In the genomic region with DNA sequence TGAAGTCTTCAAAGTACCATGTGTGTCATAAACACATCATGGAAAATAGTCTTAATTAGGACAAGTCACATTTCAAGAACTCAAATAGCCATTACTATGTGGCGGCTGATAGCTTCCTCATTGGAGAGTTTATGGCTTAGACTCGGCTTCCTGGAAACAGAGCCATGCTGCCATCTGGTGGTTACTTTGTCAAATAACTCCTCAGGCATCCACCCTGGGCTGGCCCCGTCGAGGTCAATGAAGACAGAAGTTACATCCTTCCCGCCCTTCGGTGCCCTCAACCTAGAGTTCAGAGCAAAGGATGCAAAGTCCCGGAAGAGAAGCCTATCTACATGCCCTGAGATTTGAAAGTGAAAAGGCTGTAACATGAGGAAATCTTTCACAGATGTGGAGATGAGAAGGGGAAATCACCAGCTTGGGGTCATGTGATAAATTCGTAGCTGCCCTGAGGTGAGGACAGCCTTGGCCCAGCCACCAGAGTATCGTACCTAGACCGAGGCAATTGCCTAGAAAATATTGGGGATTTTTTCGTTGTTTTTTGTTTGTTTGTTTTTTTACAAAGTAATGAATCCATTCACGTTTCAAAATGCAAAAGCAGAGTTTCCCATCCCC, we compare ENCODE assay signal across 1 cellular context.
A peak's percentile ranks its signal among the peaks of the same experiment; 100 is the strongest.
TF ChIP-seq lines count a peak whose summit lies in the region.

No MANE protein-coding gene starts in this region.

TF ChIP-seq in HepG2, 621 proteins besides CTCF, POLR2A, EP300 and RAD21 (continued from another document and continues in another):
- TF ChIP-seq GTF3A (CRISPR knock-in tag; conservative IDR thresholded peaks at IDR 0.05) (no peak), ATF7 (IDR thresholded peaks at IDR 0.05) (no peak), ATF7 (CRISPR knock-in tag; IDR thresholded peaks at IDR 0.05) (no peak), THYN1 (CRISPR knock-in tag; IDR thresholded peaks at IDR 0.05; ENCODE audit: borderline replicate concordance, low read depth) (no peak), ZNF292 (CRISPR knock-in tag; IDR thresholded peaks at IDR 0.05; ENCODE audit: borderline replicate concordance, low read depth) (no peak), BHLHE40 (IDR thresholded peaks at IDR 0.05; ENCODE audit: low read length) (no peak), NFE2L1 (CRISPR knock-in tag; IDR thresholded peaks at IDR 0.05; ENCODE audit: borderline replicate concordance) (no peak), NFKBIZ (CRISPR knock-in tag; IDR thresholded peaks at IDR 0.05) (no peak), MAFK (conservative IDR thresholded peaks at IDR 0.05 in 1 of 2, IDR thresholded peaks at IDR 0.05 in 1 of 2; ENCODE audit: low read length in 2 of 2) (no peak), TEAD2 (CRISPR knock-in tag; IDR thresholded peaks at IDR 0.05) (no peak), TEAD3 (CRISPR knock-in tag; optimal IDR thresholded peaks at IDR 0.05; ENCODE audit: borderline replicate concordance) (peak; percentile 46), STAG1 (CRISPR knock-in tag; IDR thresholded peaks at IDR 0.05) (peak; percentile 99), SALL1 (CRISPR knock-in tag; IDR thresholded peaks at IDR 0.05) (0 out of 2 replicates have a peak, but pooled peaks have one; percentile 24), ZMYM4 (CRISPR knock-in tag; IDR thresholded peaks at IDR 0.05) (0 out of 2 replicates have a peak, but pooled peaks have one; percentile 15), ZNF749 (CRISPR knock-in tag; IDR thresholded peaks at IDR 0.05; ENCODE audit: borderline replicate concordance) (no peak), TGIF2 (CRISPR knock-in tag; IDR thresholded peaks at IDR 0.05) (0 out of 2 replicates have a peak, but pooled peaks have one; percentile 12), ZNF790 (CRISPR knock-in tag; IDR thresholded peaks at IDR 0.05; ENCODE audit: borderline replicate concordance) (no peak), POGZ (CRISPR knock-in tag; IDR thresholded peaks at IDR 0.05) (no peak)
- TF ChIP-seq, protein P1, sequence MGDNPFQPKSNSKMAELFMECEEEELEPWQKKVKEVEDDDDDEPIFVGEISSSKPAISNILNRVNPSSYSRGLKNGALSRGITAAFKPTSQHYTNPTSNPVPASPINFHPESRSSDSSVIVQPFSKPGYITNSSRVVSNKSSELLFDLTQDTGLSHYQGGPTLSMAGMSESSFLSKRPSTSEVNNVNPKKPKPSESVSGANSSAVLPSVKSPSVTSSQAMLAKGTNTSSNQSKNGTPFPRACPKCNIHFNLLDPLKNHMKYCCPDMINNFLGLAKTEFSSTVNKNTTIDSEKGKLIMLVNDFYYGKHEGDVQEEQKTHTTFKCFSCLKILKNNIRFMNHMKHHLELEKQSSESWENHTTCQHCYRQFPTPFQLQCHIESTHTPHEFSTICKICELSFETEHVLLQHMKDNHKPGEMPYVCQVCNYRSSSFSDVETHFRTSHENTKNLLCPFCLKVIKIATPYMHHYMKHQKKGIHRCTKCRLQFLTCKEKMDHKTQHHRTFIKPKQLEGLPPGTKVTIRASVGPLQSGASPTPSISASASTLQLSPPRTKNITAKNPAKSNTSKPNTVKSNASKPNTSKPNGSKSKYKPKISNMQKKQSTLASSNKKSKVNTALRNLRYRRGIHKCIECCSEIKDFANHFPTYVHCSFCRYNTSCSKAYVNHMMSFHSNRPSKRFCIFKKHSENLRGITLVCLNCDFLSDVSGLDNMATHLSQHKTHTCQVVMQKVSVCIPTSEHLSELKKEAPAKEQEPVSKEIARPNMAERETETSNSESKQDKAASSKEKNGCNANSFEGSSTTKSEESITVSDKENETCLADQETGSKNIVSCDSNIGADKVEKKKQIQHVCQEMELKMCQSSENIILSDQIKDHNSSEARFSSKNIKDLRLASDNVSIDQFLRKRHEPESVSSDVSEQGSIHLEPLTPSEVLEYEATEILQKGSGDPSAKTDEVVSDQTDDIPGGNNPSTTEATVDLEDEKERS (CRISPR knock-in tag; IDR thresholded peaks at IDR 0.05): no peak
- TF ChIP-seq, protein P2, sequence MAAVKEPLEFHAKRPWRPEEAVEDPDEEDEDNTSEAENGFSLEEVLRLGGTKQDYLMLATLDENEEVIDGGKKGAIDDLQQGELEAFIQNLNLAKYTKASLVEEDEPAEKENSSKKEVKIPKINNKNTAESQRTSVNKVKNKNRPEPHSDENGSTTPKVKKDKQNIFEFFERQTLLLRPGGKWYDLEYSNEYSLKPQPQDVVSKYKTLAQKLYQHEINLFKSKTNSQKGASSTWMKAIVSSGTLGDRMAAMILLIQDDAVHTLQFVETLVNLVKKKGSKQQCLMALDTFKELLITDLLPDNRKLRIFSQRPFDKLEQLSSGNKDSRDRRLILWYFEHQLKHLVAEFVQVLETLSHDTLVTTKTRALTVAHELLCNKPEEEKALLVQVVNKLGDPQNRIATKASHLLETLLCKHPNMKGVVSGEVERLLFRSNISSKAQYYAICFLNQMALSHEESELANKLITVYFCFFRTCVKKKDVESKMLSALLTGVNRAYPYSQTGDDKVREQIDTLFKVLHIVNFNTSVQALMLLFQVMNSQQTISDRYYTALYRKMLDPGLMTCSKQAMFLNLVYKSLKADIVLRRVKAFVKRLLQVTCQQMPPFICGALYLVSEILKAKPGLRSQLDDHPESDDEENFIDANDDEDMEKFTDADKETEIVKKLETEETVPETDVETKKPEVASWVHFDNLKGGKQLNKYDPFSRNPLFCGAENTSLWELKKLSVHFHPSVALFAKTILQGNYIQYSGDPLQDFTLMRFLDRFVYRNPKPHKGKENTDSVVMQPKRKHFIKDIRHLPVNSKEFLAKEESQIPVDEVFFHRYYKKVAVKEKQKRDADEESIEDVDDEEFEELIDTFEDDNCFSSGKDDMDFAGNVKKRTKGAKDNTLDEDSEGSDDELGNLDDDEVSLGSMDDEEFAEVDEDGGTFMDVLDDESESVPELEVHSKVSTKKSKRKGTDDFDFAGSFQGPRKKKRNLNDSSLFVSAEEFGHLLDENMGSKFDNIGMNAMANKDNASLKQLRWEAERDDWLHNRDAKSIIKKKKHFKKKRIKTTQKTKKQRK (IDR thresholded peaks at IDR 0.05; ENCODE audit: low read length): no peak
- TF ChIP-seq, protein P3, sequence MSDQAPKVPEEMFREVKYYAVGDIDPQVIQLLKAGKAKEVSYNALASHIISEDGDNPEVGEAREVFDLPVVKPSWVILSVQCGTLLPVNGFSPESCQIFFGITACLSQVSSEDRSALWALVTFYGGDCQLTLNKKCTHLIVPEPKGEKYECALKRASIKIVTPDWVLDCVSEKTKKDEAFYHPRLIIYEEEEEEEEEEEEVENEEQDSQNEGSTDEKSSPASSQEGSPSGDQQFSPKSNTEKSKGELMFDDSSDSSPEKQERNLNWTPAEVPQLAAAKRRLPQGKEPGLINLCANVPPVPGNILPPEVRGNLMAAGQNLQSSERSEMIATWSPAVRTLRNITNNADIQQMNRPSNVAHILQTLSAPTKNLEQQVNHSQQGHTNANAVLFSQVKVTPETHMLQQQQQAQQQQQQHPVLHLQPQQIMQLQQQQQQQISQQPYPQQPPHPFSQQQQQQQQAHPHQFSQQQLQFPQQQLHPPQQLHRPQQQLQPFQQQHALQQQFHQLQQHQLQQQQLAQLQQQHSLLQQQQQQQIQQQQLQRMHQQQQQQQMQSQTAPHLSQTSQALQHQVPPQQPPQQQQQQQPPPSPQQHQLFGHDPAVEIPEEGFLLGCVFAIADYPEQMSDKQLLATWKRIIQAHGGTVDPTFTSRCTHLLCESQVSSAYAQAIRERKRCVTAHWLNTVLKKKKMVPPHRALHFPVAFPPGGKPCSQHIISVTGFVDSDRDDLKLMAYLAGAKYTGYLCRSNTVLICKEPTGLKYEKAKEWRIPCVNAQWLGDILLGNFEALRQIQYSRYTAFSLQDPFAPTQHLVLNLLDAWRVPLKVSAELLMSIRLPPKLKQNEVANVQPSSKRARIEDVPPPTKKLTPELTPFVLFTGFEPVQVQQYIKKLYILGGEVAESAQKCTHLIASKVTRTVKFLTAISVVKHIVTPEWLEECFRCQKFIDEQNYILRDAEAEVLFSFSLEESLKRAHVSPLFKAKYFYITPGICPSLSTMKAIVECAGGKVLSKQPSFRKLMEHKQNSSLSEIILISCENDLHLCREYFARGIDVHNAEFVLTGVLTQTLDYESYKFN (CRISPR knock-in tag; conservative IDR thresholded peaks at IDR 0.05): 0 out of 2 replicates have a peak, but pooled peaks have one; percentile 15
- TF ChIP-seq, protein P4, sequence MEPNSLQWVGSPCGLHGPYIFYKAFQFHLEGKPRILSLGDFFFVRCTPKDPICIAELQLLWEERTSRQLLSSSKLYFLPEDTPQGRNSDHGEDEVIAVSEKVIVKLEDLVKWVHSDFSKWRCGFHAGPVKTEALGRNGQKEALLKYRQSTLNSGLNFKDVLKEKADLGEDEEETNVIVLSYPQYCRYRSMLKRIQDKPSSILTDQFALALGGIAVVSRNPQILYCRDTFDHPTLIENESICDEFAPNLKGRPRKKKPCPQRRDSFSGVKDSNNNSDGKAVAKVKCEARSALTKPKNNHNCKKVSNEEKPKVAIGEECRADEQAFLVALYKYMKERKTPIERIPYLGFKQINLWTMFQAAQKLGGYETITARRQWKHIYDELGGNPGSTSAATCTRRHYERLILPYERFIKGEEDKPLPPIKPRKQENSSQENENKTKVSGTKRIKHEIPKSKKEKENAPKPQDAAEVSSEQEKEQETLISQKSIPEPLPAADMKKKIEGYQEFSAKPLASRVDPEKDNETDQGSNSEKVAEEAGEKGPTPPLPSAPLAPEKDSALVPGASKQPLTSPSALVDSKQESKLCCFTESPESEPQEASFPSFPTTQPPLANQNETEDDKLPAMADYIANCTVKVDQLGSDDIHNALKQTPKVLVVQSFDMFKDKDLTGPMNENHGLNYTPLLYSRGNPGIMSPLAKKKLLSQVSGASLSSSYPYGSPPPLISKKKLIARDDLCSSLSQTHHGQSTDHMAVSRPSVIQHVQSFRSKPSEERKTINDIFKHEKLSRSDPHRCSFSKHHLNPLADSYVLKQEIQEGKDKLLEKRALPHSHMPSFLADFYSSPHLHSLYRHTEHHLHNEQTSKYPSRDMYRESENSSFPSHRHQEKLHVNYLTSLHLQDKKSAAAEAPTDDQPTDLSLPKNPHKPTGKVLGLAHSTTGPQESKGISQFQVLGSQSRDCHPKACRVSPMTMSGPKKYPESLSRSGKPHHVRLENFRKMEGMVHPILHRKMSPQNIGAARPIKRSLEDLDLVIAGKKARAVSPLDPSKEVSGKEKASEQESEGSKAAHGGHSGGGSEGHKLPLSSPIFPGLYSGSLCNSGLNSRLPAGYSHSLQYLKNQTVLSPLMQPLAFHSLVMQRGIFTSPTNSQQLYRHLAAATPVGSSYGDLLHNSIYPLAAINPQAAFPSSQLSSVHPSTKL (CRISPR knock-in tag; IDR thresholded peaks at IDR 0.05): 0 out of 2 replicates have a peak, but pooled peaks have one; percentile 20
- TF ChIP-seq, protein P5, sequence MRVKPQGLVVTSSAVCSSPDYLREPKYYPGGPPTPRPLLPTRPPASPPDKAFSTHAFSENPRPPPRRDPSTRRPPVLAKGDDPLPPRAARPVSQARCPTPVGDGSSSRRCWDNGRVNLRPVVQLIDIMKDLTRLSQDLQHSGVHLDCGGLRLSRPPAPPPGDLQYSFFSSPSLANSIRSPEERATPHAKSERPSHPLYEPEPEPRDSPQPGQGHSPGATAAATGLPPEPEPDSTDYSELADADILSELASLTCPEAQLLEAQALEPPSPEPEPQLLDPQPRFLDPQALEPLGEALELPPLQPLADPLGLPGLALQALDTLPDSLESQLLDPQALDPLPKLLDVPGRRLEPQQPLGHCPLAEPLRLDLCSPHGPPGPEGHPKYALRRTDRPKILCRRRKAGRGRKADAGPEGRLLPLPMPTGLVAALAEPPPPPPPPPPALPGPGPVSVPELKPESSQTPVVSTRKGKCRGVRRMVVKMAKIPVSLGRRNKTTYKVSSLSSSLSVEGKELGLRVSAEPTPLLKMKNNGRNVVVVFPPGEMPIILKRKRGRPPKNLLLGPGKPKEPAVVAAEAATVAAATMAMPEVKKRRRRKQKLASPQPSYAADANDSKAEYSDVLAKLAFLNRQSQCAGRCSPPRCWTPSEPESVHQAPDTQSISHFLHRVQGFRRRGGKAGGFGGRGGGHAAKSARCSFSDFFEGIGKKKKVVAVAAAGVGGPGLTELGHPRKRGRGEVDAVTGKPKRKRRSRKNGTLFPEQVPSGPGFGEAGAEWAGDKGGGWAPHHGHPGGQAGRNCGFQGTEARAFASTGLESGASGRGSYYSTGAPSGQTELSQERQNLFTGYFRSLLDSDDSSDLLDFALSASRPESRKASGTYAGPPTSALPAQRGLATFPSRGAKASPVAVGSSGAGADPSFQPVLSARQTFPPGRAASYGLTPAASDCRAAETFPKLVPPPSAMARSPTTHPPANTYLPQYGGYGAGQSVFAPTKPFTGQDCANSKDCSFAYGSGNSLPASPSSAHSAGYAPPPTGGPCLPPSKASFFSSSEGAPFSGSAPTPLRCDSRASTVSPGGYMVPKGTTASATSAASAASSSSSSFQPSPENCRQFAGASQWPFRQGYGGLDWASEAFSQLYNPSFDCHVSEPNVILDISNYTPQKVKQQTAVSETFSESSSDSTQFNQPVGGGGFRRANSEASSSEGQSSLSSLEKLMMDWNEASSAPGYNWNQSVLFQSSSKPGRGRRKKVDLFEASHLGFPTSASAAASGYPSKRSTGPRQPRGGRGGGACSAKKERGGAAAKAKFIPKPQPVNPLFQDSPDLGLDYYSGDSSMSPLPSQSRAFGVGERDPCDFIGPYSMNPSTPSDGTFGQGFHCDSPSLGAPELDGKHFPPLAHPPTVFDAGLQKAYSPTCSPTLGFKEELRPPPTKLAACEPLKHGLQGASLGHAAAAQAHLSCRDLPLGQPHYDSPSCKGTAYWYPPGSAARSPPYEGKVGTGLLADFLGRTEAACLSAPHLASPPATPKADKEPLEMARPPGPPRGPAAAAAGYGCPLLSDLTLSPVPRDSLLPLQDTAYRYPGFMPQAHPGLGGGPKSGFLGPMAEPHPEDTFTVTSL (CRISPR knock-in tag; IDR thresholded peaks at IDR 0.05; ENCODE audit: borderline replicate concordance): no peak
- TF ChIP-seq, protein P6, sequence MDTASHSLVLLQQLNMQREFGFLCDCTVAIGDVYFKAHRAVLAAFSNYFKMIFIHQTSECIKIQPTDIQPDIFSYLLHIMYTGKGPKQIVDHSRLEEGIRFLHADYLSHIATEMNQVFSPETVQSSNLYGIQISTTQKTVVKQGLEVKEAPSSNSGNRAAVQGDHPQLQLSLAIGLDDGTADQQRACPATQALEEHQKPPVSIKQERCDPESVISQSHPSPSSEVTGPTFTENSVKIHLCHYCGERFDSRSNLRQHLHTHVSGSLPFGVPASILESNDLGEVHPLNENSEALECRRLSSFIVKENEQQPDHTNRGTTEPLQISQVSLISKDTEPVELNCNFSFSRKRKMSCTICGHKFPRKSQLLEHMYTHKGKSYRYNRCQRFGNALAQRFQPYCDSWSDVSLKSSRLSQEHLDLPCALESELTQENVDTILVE (CRISPR knock-in tag; IDR thresholded peaks at IDR 0.05): no peak
- TF ChIP-seq, protein P7, sequence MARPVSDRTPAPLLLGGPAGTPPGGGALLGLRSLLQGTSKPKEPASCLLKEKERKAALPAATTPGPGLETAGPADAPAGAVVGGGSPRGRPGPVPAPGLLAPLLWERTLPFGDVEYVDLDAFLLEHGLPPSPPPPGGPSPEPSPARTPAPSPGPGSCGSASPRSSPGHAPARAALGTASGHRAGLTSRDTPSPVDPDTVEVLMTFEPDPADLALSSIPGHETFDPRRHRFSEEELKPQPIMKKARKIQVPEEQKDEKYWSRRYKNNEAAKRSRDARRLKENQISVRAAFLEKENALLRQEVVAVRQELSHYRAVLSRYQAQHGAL (CRISPR knock-in tag; IDR thresholded peaks at IDR 0.05; ENCODE audit: not compliant biosample characterization): no peak
- TF ChIP-seq, protein P8, sequence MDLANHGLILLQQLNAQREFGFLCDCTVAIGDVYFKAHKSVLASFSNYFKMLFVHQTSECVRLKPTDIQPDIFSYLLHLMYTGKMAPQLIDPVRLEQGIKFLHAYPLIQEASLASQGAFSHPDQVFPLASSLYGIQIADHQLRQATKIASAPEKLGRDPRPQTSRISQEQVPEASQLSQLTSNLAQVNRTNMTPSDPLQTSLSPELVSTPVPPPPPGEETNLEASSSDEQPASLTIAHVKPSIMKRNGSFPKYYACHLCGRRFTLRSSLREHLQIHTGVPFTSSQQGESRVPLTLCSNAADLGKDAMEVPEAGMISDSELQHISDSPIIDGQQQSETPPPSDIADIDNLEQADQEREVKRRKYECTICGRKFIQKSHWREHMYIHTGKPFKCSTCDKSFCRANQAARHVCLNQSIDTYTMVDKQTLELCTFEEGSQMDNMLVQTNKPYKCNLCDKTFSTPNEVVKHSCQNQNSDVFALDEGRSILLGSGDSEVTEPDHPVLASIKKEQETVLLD (CRISPR knock-in tag; IDR thresholded peaks at IDR 0.05; ENCODE audit: low read depth): no peak
